Comparison of ENCODE assay signal across 6 cellular contexts in genomic region chr2:29689666-29690065, GRCh38.
"Had no signal": no experiment of that assay in that cellular context is flagged by ENCODE, and none has a peak within 500 bp of the region (broad histone marks: within the 10 kb centered on the region; RNA-seq: fewer than 3 reads in every experiment).

No MANE protein-coding gene starts in this region.

- ATAC-seq: HepG2, K562 had no signal

- H3K36me3 Mint-ChIP-seq: IgD-negative memory B cell had no signal

- H3K4me1 Mint-ChIP-seq: IgD-negative memory B cell had no signal

- H3K4me3 Mint-ChIP-seq: IgD-negative memory B cell had no signal

- H3K4me3 ChIP-seq: K562 had no signal

- H3K27ac ChIP-seq: HL-60 had no signal

- DNase-seq: IMR-90, KBM-7 had no signal
